ENCODE assay signal across 26 cellular contexts in the genomic region with DNA sequence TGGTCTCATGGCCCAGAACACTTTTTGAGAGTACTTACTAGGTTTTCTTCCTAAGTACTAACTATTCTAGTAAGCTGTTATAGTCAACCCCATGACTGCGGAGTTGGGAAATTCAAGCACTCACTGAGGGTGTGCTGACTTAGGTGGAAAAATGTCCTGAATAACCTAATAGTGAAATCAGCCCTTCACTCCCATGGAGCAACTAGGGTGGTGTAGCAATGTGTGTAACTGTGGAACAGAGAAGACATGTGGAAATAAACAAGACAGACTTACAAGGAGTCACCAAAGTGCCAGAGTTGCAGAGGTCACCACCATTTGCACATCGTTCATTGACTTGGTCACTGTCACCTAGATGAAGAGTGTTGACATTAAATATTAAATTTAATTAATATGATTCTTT. TPM values are rescaled to one million over a fixed set of nuclear protein-coding genes. Genes with fewer than 3 reads are reported as not detected.
A peak's percentile ranks its signal among the peaks of the same experiment; 100 is the strongest.
DNase-seq lines count a peak whose midpoint lies in the region; ATAC-seq, FAIRE-seq and TF ChIP-seq lines count a peak whose summit lies in the region.
"Had no signal": no experiment of that assay in that cellular context is flagged by ENCODE, and none has a peak within 500 bp of the region (broad histone marks: within the 10 kb centered on the region; RNA-seq: fewer than 3 reads in every experiment).

No MANE protein-coding gene starts in this region.

- no peak for TF ChIP-seq EP300 in A549 (IDR thresholded peaks at IDR 0.05)

- no peak for TF ChIP-seq POLR2A in A549 (IDR thresholded peaks at IDR 0.05; ENCODE audit: low read length)
- TF ChIP-seq POLR2A in body of pancreas (IDR thresholded peaks at IDR 0.05) = no peak

- ATAC-seq in A549 (no peak), body of pancreas (peak; percentile 21), GM21367 (IDR thresholded peaks at IDR 0.05; ENCODE audit: unreplicated experiment) (no peak)

- whole genome bisulfite sequencing in A549 (ENCODE audit: missing lambda C conversion rate) = 0% methylated on average over 2 of the region's 2 CpGs
- 71 to 80% methylated on average over 2 of the region's 2 CpGs for WGBS in body of pancreas, 2 donors
- WGBS in trophoblast cell (ENCODE audit: extremely low coverage, insufficient coverage, insufficient read length) = no CpG with 5 or more reads among the region's 2 CpGs

- H3K79me1 ChIP-seq in trophoblast cell (ENCODE audit: low read length) = no peaks in the 10 kb centered on the region

- no peak overlapping the region for H4K91ac ChIP-seq in trophoblast cell (ENCODE audit: low read depth, low read length)

- DNase-seq in A549 (ENCODE audit: low read depth in 1 of 2, low spot score in 1 of 2) = no peak
- peak; percentile 41 for DNase-seq in CD1c-positive myeloid dendritic cell (ENCODE audit: extremely low spot score)
- peak in 1 of 4 donors; percentile 36 for DNase-seq in body of pancreas
- peak; percentile 1 to 9 for DNase-seq in trophoblast cell
- no peak for DNase-seq in NOMO-1 treated with dmso at 0.1 percent for 144 hours (lab: John Stamatoyannopoulos, UW; ENCODE audit: unreplicated experiment)
- DNase-seq in SK-N-DZ (ENCODE audit: low spot score) = no peak
- no peak for DNase-seq in SW 1271 (lab: John Stamatoyannopoulos, UW)
- DNase-seq: 8988T; C1 segment of cervical spinal cord; CD4-positive, alpha-beta T cell; CD8-positive, alpha-beta memory T cell; DMS53; DMS79 treated with DMSO at 0.1 percent for 48 hours; GF-D8; GOT3; HFFc6 had no signal

- no peak overlapping the region for H3K4ac ChIP-seq in trophoblast cell (ENCODE audit: low read depth, low read length)

- H2AFZ ChIP-seq in trophoblast cell (ENCODE audit: insufficient read depth, low read length, poor library complexity) = no peak overlapping the region

- no peak for TF ChIP-seq CTCF in A549 (IDR thresholded peaks at IDR 0.05)
- no peak for TF ChIP-seq CTCF in body of pancreas (IDR thresholded peaks at IDR 0.05)

- POLR2A ChIA-PET in A549 (lab: Yijun Ruan, JAX) = no interaction called here

- no peaks in the 10 kb centered on the region for H3K27me3 ChIP-seq in body of pancreas
- no peaks in the 10 kb centered on the region for H3K27me3 ChIP-seq in trophoblast cell (ENCODE audit: insufficient read depth, low read length)

- peak; percentile 23 for FAIRE-seq in A549 (lab: Jason Lieb, UNC)
- FAIRE-seq: D721Med, GM12891, GM18507, H54 had no signal

- intact Hi-C loops in body of pancreas (cut with DNase I) = no loop called here

- H3K4me1 ChIP-seq in A549 = no peaks in the 10 kb centered on the region
- no peaks in the 10 kb centered on the region for H3K4me1 ChIP-seq in body of pancreas
- H3K4me1 ChIP-seq in trophoblast cell (ENCODE audit: control insufficient read depth in 1 of 2, insufficient read depth in 2 of 2, low read length in 2 of 2) = peaks cover 4% of the 10 kb centered on the region in 2 experiments
- H3K4me1 ChIP-seq: HAP-1 had no signal

- no peak overlapping the region for H2AK5ac ChIP-seq in trophoblast cell (ENCODE audit: low read length)

- H3K18ac ChIP-seq in trophoblast cell (ENCODE audit: low read length) = no peak overlapping the region

- TF ChIP-seq RAD21 in A549 (conservative IDR thresholded peaks at IDR 0.05 in 1 of 2, IDR thresholded peaks at IDR 0.05 in 1 of 2) = no peak

- no peak overlapping the region for H3K23ac ChIP-seq in trophoblast cell (ENCODE audit: low read length)

- CTCF ChIA-PET in A549 (lab: Yijun Ruan, JAX) = no interaction called here

- H3K27ac ChIP-seq in A549 = no peak overlapping the region
- H3K27ac ChIP-seq in body of pancreas = no peak overlapping the region
- no peak overlapping the region for H3K27ac ChIP-seq in trophoblast cell (ENCODE audit: low read depth, low read length)

- no peak overlapping the region for H2BK12ac ChIP-seq in trophoblast cell (ENCODE audit: low read length)

- no peak overlapping the region for H2BK5ac ChIP-seq in trophoblast cell (ENCODE audit: low read depth, low read length, poor library complexity)

- H3K4me2 ChIP-seq in A549 (no peak overlapping the region), trophoblast cell (ENCODE audit: low read length) (no peak overlapping the region)

- H3K4me3 ChIP-seq in A549 (no peak overlapping the region), body of pancreas (no peak overlapping the region), trophoblast cell (ENCODE audit: low read depth, low read length) (no peak overlapping the region)
- H3K4me3 ChIP-seq: HAP-1 had no signal

- no peak overlapping the region for H3K9ac ChIP-seq in trophoblast cell (ENCODE audit: low read length)

- no peak overlapping the region for H3K14ac ChIP-seq in trophoblast cell (ENCODE audit: low read length)

- no peak overlapping the region for H2BK120ac ChIP-seq in trophoblast cell (ENCODE audit: insufficient read depth, low read length, poor library complexity)

- H4K8ac ChIP-seq in trophoblast cell (ENCODE audit: low read depth, low read length) = no peak overlapping the region

- H3K36me3 ChIP-seq in body of pancreas (replicated peaks in 1 of 2; ENCODE audit: insufficient read depth in 1 of 2, low read depth in 2 of 2) = no peaks in the 10 kb centered on the region
- H3K36me3 ChIP-seq in trophoblast cell (ENCODE audit: control insufficient read depth in 1 of 2, insufficient read depth in 2 of 2, low read length in 2 of 2) = no peaks in the 10 kb centered on the region
- H3K36me3 ChIP-seq: HAP-1 had no signal

- H3K9me3 ChIP-seq in A549 (no peaks in the 10 kb centered on the region), body of pancreas (no peaks in the 10 kb centered on the region), trophoblast cell (ENCODE audit: insufficient read depth, low read depth, low read length) (no peaks in the 10 kb centered on the region)
- H3K9me3 ChIP-seq: HAP-1 had no signal

- no peak overlapping the region for H4K12ac ChIP-seq in trophoblast cell (ENCODE audit: low read depth, low read length)

- no peaks in the 10 kb centered on the region for H3K79me2 ChIP-seq in trophoblast cell (ENCODE audit: control insufficient read depth, insufficient read depth, low read length, poor library complexity)

TF ChIP-seq in A549, 52 proteins besides CTCF, POLR2A, EP300 and RAD21 (continues in another document):
- TF ChIP-seq KDM5A (IDR thresholded peaks at IDR 0.05) = no peak
- TF ChIP-seq HES2 (IDR thresholded peaks at IDR 0.05) = no peak
- no peak for TF ChIP-seq BCL3 (IDR thresholded peaks at IDR 0.05)
- TF ChIP-seq EHMT2 (IDR thresholded peaks at IDR 0.05; ENCODE audit: low read depth) = no peak
- TF ChIP-seq JUNB (IDR thresholded peaks at IDR 0.05) = no peak
- no peak for TF ChIP-seq FOSL2 (IDR thresholded peaks at IDR 0.05)
- TF ChIP-seq FOSL2 (CRISPR knock-in tag; IDR thresholded peaks at IDR 0.05) = no peak
- no peak for TF ChIP-seq MAFK (IDR thresholded peaks at IDR 0.05; ENCODE audit: partially characterized antibody)
- TF ChIP-seq CBX2 (IDR thresholded peaks at IDR 0.05; ENCODE audit: borderline replicate concordance, low read depth) = no peak
- no peak for TF ChIP-seq ATOH8 (CRISPR knock-in tag; IDR thresholded peaks at IDR 0.05; ENCODE audit: low read depth)
- TF ChIP-seq ZSCAN20 (CRISPR knock-in tag; IDR thresholded peaks at IDR 0.05) = no peak
- TF ChIP-seq NPAS2 (CRISPR knock-in tag; IDR thresholded peaks at IDR 0.05; ENCODE audit: borderline replicate concordance) = no peak
- no peak for TF ChIP-seq PHF8 (IDR thresholded peaks at IDR 0.05; ENCODE audit: borderline replicate concordance, low read depth)
- no peak for TF ChIP-seq CHD2 (IDR thresholded peaks at IDR 0.05; ENCODE audit: low read length, partially characterized antibody)
- no peak for TF ChIP-seq HMGXB4 (CRISPR knock-in tag; IDR thresholded peaks at IDR 0.05; ENCODE audit: borderline replicate concordance)

RNA-seq across cellular contexts. Expression of gene VSIG4, which starts 12.1 kb away (rescaled TPM):
- not detected in 2 replicates for polyA plus RNA-seq in A549 (2011; rRNA removed)
- polyA plus RNA-seq in A549 (2012; cell fraction: cytosol; rRNA removed) = not detected in 2 replicates
- polyA plus RNA-seq in A549 (2012; cell fraction: nucleus; rRNA removed) = not detected in 2 replicates
- polyA plus RNA-seq in A549 (2017; fragmentation: RNase III; extraction: RNeasy Plus Mini Kit Qiagen cat#74134 plus additional on column Dnase treatment) = not detected in 3 replicates
- not detected in 2 replicates for polyA minus RNA-seq in A549 (2011; rRNA and poly(A)+ RNA removed)
- total RNA-seq in body of pancreas = 10 to 100 TPM; 14.8 to 38.9 TPM
- polyA plus RNA-seq in trophoblast cell (2013) = not detected in 2 replicates
- polyA plus RNA-seq in SK-N-DZ (2014; cell fraction: cytosol; rRNA removed) = not detected in 2 replicates
- polyA plus RNA-seq in SK-N-DZ (2014; cell fraction: nucleus; rRNA removed) = not detected in 2 replicates
- total RNA-seq: A673, Daoy, G401, HFFc6 had no signal
- polyA plus RNA-seq: BJ had no signal

Comparison
In these comparisons a context has a peak if more than half of its experiments do, and no peak if none do; other contexts are left out.
1. DNase-seq: peak in CD1c-positive myeloid dendritic cell (single experiment) and trophoblast cell (2 of 2); none in A549 (0 of 2), NOMO-1 treated with dmso at 0.1 percent for 144 hours (single experiment), SK-N-DZ (single experiment) and SW 1271 (0 of 2).